1 cellular context compared by ENCODE assay signal in genomic region chr1:62237950-62238374, GRCh38.
TF ChIP-seq lines count a peak whose summit lies in the region.

No MANE protein-coding gene starts in this region.

TF ChIP-seq in HepG2, 621 proteins besides CTCF, POLR2A, EP300 and RAD21 (continued from another document and continues in another):
- TF ChIP-seq ZC3H13 (CRISPR knock-in tag; IDR thresholded peaks at IDR 0.05) (no peak), SATB2 (CRISPR knock-in tag; IDR thresholded peaks at IDR 0.05) (0 out of 2 replicates have a peak, but pooled peaks have one; percentile 21), GTF3A (CRISPR knock-in tag; conservative IDR thresholded peaks at IDR 0.05) (no peak), FUBP1 (CRISPR knock-in tag; IDR thresholded peaks at IDR 0.05; ENCODE audit: borderline replicate concordance) (no peak), NFE2L2 (IDR thresholded peaks at IDR 0.05; ENCODE audit: low read length) (no peak; the same call in 1 of the 2 replicates), ZNF503 (CRISPR knock-in tag; IDR thresholded peaks at IDR 0.05) (peak; percentile 91), ZNF460 (CRISPR knock-in tag; IDR thresholded peaks at IDR 0.05; ENCODE audit: borderline replicate concordance) (no peak), U2AF1 (optimal IDR thresholded peaks at IDR 0.05; ENCODE audit: low read depth, low read length) (no peak), DZIP1 (CRISPR knock-in tag; IDR thresholded peaks at IDR 0.05) (no peak), CENPX (CRISPR knock-in tag; IDR thresholded peaks at IDR 0.05) (no peak), GRHL1 (CRISPR knock-in tag; conservative IDR thresholded peaks at IDR 0.05) (no peak), ZNF280D (CRISPR knock-in tag; IDR thresholded peaks at IDR 0.05) (no peak), ZNF367 (CRISPR knock-in tag; IDR thresholded peaks at IDR 0.05; ENCODE audit: borderline replicate concordance) (no peak), E2F5 (CRISPR knock-in tag; conservative IDR thresholded peaks at IDR 0.05) (no peak), DMAP1 (CRISPR knock-in tag; IDR thresholded peaks at IDR 0.05) (no peak), TBX3 (IDR thresholded peaks at IDR 0.05; ENCODE audit: borderline replicate concordance) (peak; percentile 74; the same call in 1 of the 2 replicates), CCDC6 (CRISPR knock-in tag; IDR thresholded peaks at IDR 0.05) (no peak), FOXM1 (CRISPR knock-in tag; IDR thresholded peaks at IDR 0.05) (no peak), IKZF4 (CRISPR knock-in tag; IDR thresholded peaks at IDR 0.05; ENCODE audit: borderline replicate concordance, low read depth, not compliant biosample characterization) (no peak), MTA1 (CRISPR knock-in tag; IDR thresholded peaks at IDR 0.05; ENCODE audit: borderline replicate concordance) (peak; percentile 90), YEATS2 (CRISPR knock-in tag; IDR thresholded peaks at IDR 0.05; ENCODE audit: borderline replicate concordance) (no peak), NFIB (CRISPR knock-in tag; IDR thresholded peaks at IDR 0.05; ENCODE audit: borderline replicate concordance) (no peak), NR3C1 (CRISPR knock-in tag; IDR thresholded peaks at IDR 0.05) (no peak), ZHX1 (CRISPR knock-in tag; IDR thresholded peaks at IDR 0.05; ENCODE audit: low read depth) (no peak), HHEX (CRISPR knock-in tag; IDR thresholded peaks at IDR 0.05) (no peak), ONECUT2 (CRISPR knock-in tag; IDR thresholded peaks at IDR 0.05) (peak; percentile 47; the same call in 1 of the 2 replicates), PATZ1 (CRISPR knock-in tag; IDR thresholded peaks at IDR 0.05) (peak; percentile 81), LBX2 (CRISPR knock-in tag; IDR thresholded peaks at IDR 0.05; ENCODE audit: borderline replicate concordance) (no peak), POGZ (CRISPR knock-in tag; IDR thresholded peaks at IDR 0.05) (no peak; the same call in 1 of the 2 replicates), ZFYVE20 (CRISPR knock-in tag; IDR thresholded peaks at IDR 0.05; ENCODE audit: borderline replicate concordance, low read depth) (no peak), GATAD1 (CRISPR knock-in tag; IDR thresholded peaks at IDR 0.05) (no peak), KLF13 (CRISPR knock-in tag; IDR thresholded peaks at IDR 0.05) (no peak), ZNF597 (CRISPR knock-in tag; IDR thresholded peaks at IDR 0.05) (no peak), ZNF260 (CRISPR knock-in tag; IDR thresholded peaks at IDR 0.05; ENCODE audit: borderline replicate concordance, low read depth) (no peak), FOXP1 (IDR thresholded peaks at IDR 0.05) (no peak), FOXP1 (CRISPR knock-in tag; IDR thresholded peaks at IDR 0.05) (peak; percentile 63; the same call in 1 of the 2 replicates), MED13 (CRISPR knock-in tag; IDR thresholded peaks at IDR 0.05) (peak; percentile 66; the same call in 1 of the 2 replicates), ZNF546 (CRISPR knock-in tag; conservative IDR thresholded peaks at IDR 0.05) (no peak), ZNF768 (CRISPR knock-in tag; IDR thresholded peaks at IDR 0.05) (peak; percentile 67), ZNF816 (CRISPR knock-in tag; IDR thresholded peaks at IDR 0.05; ENCODE audit: borderline replicate concordance) (no peak), DR1 (CRISPR knock-in tag; IDR thresholded peaks at IDR 0.05) (no peak; the same call in 1 of the 2 replicates), RORA (CRISPR knock-in tag; IDR thresholded peaks at IDR 0.05) (no peak)
